In the genomic region with DNA sequence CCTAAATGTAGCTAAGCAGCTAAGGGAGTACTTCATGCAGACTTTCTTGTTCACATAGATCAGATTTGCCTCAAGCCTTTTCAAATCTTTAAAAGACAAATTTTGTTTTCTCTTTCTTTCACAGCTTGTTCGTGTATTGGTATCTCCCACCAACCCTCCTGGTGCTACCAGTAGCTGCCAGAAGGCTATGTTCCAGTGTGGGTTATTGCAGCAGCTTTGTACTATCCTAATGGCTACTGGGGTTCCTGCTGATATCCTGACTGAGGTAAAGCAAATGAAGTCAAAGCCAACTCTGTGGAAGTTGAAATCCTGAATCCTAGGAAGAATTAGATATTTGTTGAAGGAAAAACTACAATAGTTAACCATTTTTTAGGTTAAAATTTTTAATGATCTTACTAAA, we compare ENCODE assay signal across 28 cellular contexts.
A peak's percentile ranks its signal among the peaks of the same experiment; 100 is the strongest.
DNase-seq lines count a peak whose midpoint lies in the region; ATAC-seq, FAIRE-seq and TF ChIP-seq lines count a peak whose summit lies in the region.
"Had no signal": no experiment of that assay in that cellular context is flagged by ENCODE, and none has a peak within 500 bp of the region (broad histone marks: within the 10 kb centered on the region; RNA-seq: fewer than 3 reads in every experiment).

No MANE protein-coding gene starts in this region.

- no peak for TF ChIP-seq POLR2A in IMR-90 (IDR thresholded peaks at IDR 0.05; ENCODE audit: low read depth, low read length)

- no peak overlapping the region for H4K91ac ChIP-seq in IMR-90 (ENCODE audit: insufficient read depth, low read depth, low read length)

- 0 out of 2 replicates have a peak, but pooled peaks cover 1% of the 10 kb centered on the region for H3K4me1 ChIP-seq in IMR-90 (ENCODE audit: control insufficient read depth, insufficient read depth, low read length)
- H3K4me1 ChIP-seq in pancreas = peaks cover 7 to 15% (median 11%) of the 10 kb centered on the region in 3 donors
- H3K4me1 ChIP-seq: BLaER1, left ventricle myocardium inferior, spleen, thyroid gland had no signal

- no peak for TF ChIP-seq RAD21 in IMR-90 (IDR thresholded peaks at IDR 0.05; ENCODE audit: low read length)

- CTCF ChIA-PET in IMR-90 (lab: Yijun Ruan, JAX) = no interaction called here

- no TSS peak for BruUV-seq in IMR-90 (replicated peaks; lab: Mats Ljungman, UMichigan)

- no peak overlapping the region for H3K4ac ChIP-seq in IMR-90 (ENCODE audit: low read depth, low read length)

- H2AK9ac ChIP-seq in IMR-90 (replicated peaks; ENCODE audit: low read depth, low read length, poor library complexity) = no peak overlapping the region

- no peaks in the 10 kb centered on the region for H3K9me3 ChIP-seq in IMR-90 (ENCODE audit: control insufficient read depth, insufficient read depth, low read length)
- H3K9me3 ChIP-seq in pancreas = no peaks in the 10 kb centered on the region
- H3K9me3 ChIP-seq: BLaER1, left ventricle myocardium inferior, spleen, thyroid gland had no signal

- no peak overlapping the region for H2AK5ac ChIP-seq in IMR-90 (ENCODE audit: low read depth, low read length)

- H2AFZ ChIP-seq in IMR-90 (replicated peaks; ENCODE audit: low read length, poor library complexity) = no peak overlapping the region

- no peak overlapping the region for H3K56ac ChIP-seq in IMR-90 (ENCODE audit: extremely low read depth, insufficient read depth, low read length)

- peak overlapping the region; percentile 42; the same call in 1 of the 2 replicates for H3K23ac ChIP-seq in IMR-90 (ENCODE audit: low read depth, low read length)

- FAIRE-seq in pancreas (lab: Jason Lieb, UNC) = no peak
- FAIRE-seq: GM12878 had no signal

- no peak overlapping the region for H4K5ac ChIP-seq in IMR-90 (ENCODE audit: low read depth, low read length)

- no peak overlapping the region for H3K4me2 ChIP-seq in IMR-90 (ENCODE audit: low read depth, low read length)
- H3K4me2 ChIP-seq: BLaER1, KMS-11 had no signal

- POLR2A ChIA-PET in IMR-90 (lab: Charles Lee; ENCODE audit: unreplicated experiment) = no interaction called here

- dilution Hi-C loops in IMR-90 (cut with HindIII; ENCODE audit: low sequenced_read_pairs, unreplicated experiment) = no loop called here

- no peak overlapping the region for H3K4me3 ChIP-seq in IMR-90 (ENCODE audit: insufficient read depth, low read depth, low read length)
- H3K4me3 ChIP-seq in pancreas = no peak overlapping the region
- H3K4me3 ChIP-seq: BLaER1, GM12878, left ventricle myocardium inferior, spleen, thyroid gland had no signal

- no CpG with 5 or more reads among the region's 1 CpG for WGBS in IMR-90 (ENCODE audit: extremely low coverage in 2 of 2, insufficient read length in 1 of 2), 2 experiments
- 41 to 44% methylated on average over 1 of the region's 1 CpG for WGBS in pancreas, 2 donors

- ATAC-seq in GM18907 (IDR thresholded peaks at IDR 0.05; ENCODE audit: unreplicated experiment) (peak; percentile 26), GM21737 (IDR thresholded peaks at IDR 0.05; ENCODE audit: unreplicated experiment) (peak; percentile 13), IMR-90 (ENCODE audit: low read depth) (no peak), pancreas (peak in 1 of 4 donors; percentile 53), HG02852 (IDR thresholded peaks at IDR 0.05; ENCODE audit: unreplicated experiment) (no peak)
- ATAC-seq: GM12878; right cardiac atrium; stimulated activated naive CD8-positive, alpha-beta T cell treated with anti-CD3 and anti-CD28 coated beads, Interleukin-15, amount 100 ng/mL, for 72 hours had no signal

- H3K9ac ChIP-seq in IMR-90 (ENCODE audit: low read depth, low read length) = no peak overlapping the region
- H3K9ac ChIP-seq: BLaER1, KMS-11 had no signal

- no peak for DNase-seq in IMR-90
- DNase-seq in pancreas = no peak
- no peak for DNase-seq in NCI-H1930 (lab: John Stamatoyannopoulos, UW)
- DNase-seq in activated CD8-positive, alpha-beta memory T cell treated with anti-CD3 and anti-CD28 coated beads for 24 hours = no peak
- DNase-seq: activated CD4-positive, alpha-beta T cell treated with anti-CD3 and anti-CD28 coated beads, Interleukin-2, amount 50 U/mL, for 48 hours; activated CD4-positive, CD25-positive, alpha-beta regulatory T cell treated with anti-CD3 and anti-CD28 coated beads, Interleukin-2, amount 50 U/mL, for 72 hours; activated CD8-positive, alpha-beta memory T cell treated with anti-CD3 and anti-CD28 coated beads, Interleukin-2, amount 50 U/mL, for 4 hours; activated naive CD4-positive, alpha-beta T cell; caudate nucleus; H7; left ventricle myocardium inferior; mesendoderm; MM.1S; NCI-H1417 treated with DMSO at 0.1 percent for 48 hours; NCI-H2081; NCI-H2227 treated with DMSO at 0.1 percent for 48 hours; right cardiac atrium; SHP77 treated with DMSO at 0.1 percent for 48 hours; spleen; stimulated activated naive CD8-positive, alpha-beta T cell treated with anti-CD3 and anti-CD28 coated beads, Interleukin-15, amount 100 ng/mL, for 72 hours; thyroid gland had no signal

- H2BK120ac ChIP-seq in IMR-90 (ENCODE audit: low read depth, low read length) = no peak overlapping the region

- TF ChIP-seq CTCF in IMR-90 (conservative IDR thresholded peaks at IDR 0.05; ENCODE audit: low read depth, low read length) (no peak), pancreas (IDR thresholded peaks at IDR 0.05) (no peak)

- H3K27ac ChIP-seq in IMR-90 (ENCODE audit: insufficient read depth, low read length) (no peak overlapping the region), pancreas (peak overlapping the region in 3 of 4 donors; percentile 22 to 38 (median 32))
- H3K27ac ChIP-seq: BLaER1, HL-60, KMS-11, left ventricle myocardium inferior, spleen, thyroid gland had no signal

- H4K8ac ChIP-seq in IMR-90 (ENCODE audit: low read depth in 2 of 2, low read length in 2 of 2) = no peak overlapping the region

- H3K14ac ChIP-seq in IMR-90 (replicated peaks; ENCODE audit: low read depth, low read length) = 0 out of 2 replicates have a peak overlapping the region, but pooled peaks have one; percentile 13

- no peak overlapping the region for H2BK15ac ChIP-seq in IMR-90 (ENCODE audit: low read depth, low read length)

- no peaks in the 10 kb centered on the region for H3K9me1 ChIP-seq in IMR-90 (ENCODE audit: insufficient read depth, low read length)

- H3K27me3 ChIP-seq in IMR-90 (ENCODE audit: control insufficient read depth, insufficient read depth, low read length) (no peaks in the 10 kb centered on the region), pancreas (no peaks in the 10 kb centered on the region)
- H3K27me3 ChIP-seq: BLaER1, spleen, thyroid gland had no signal

- intact Hi-C loops in IMR-90 (cut with micrococcal nuclease) = no loop called here
- intact Hi-C loops in pancreas (cut with DNase I) = no loop called here

- no peaks in the 10 kb centered on the region; the same call in 1 of the 2 replicates for H4K20me1 ChIP-seq in IMR-90 (ENCODE audit: insufficient read depth, low read length)
- H4K20me1 ChIP-seq: BLaER1 had no signal

- H3K18ac ChIP-seq in IMR-90 (ENCODE audit: low read depth, low read length) = no peak overlapping the region

- peaks cover 0 to 11% of the 10 kb centered on the region in 2 experiments; a peak in 3 of 4 replicates for H3K79me1 ChIP-seq in IMR-90 (ENCODE audit: low read depth in 1 of 2, low read length in 2 of 2)

- peak overlapping the region; percentile 4 for H2BK5ac ChIP-seq in IMR-90 (ENCODE audit: low read depth, low read length, poor library complexity, severe bottlenecking)

- H3K36me3 ChIP-seq in IMR-90 (ENCODE audit: control insufficient read depth, insufficient read depth, low read length) (peaks cover 32% of the 10 kb centered on the region), pancreas (peaks cover 0 to 32% (median 9%) of the 10 kb centered on the region in 3 donors)

- in situ Hi-C loops in IMR-90 (cut with MboI; ENCODE audit: low sequenced_read_pairs) = loop anchor here (25.0 kb wide), 1 partner anchor 175 kb away; no protein-coding TSS in a partner anchor

- H2BK20ac ChIP-seq in IMR-90 (ENCODE audit: low read depth, low read length) = no peak overlapping the region

TF ChIP-seq in IMR-90, 13 proteins besides CTCF, POLR2A, EP300 and RAD21:
- TF ChIP-seq MAFK (IDR thresholded peaks at IDR 0.05; ENCODE audit: low read depth, low read length) (no peak), MXI1 (IDR thresholded peaks at IDR 0.05; ENCODE audit: borderline replicate concordance, low read depth, low read length) (no peak), BHLHE40 (IDR thresholded peaks at IDR 0.05; ENCODE audit: low read depth, low read length) (no peak), CHD1 (IDR thresholded peaks at IDR 0.05; ENCODE audit: low read depth, low read length) (no peak), FOS (IDR thresholded peaks at IDR 0.05; ENCODE audit: low read depth, low read length) (no peak), RCOR1 (IDR thresholded peaks at IDR 0.05; ENCODE audit: insufficient replicate concordance, low read length) (no peak), SMC3 (IDR thresholded peaks at IDR 0.05; ENCODE audit: low read depth, low read length) (no peak), CEBPB (IDR thresholded peaks at IDR 0.05; ENCODE audit: low read depth, low read length) (no peak), NFE2L2 (IDR thresholded peaks at IDR 0.05; ENCODE audit: low read depth, low read length) (no peak), MAZ (IDR thresholded peaks at IDR 0.05; ENCODE audit: borderline replicate concordance, low read depth, low read length) (no peak), RFX5 (IDR thresholded peaks at IDR 0.05; ENCODE audit: low read depth, low read length) (no peak)
- TF ChIP-seq, protein P1, sequence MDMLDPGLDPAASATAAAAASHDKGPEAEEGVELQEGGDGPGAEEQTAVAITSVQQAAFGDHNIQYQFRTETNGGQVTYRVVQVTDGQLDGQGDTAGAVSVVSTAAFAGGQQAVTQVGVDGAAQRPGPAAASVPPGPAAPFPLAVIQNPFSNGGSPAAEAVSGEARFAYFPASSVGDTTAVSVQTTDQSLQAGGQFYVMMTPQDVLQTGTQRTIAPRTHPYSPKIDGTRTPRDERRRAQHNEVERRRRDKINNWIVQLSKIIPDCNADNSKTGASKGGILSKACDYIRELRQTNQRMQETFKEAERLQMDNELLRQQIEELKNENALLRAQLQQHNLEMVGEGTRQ (IDR thresholded peaks at IDR 0.05; ENCODE audit: low read depth, low read length) = no peak
- TF ChIP-seq, protein P2, sequence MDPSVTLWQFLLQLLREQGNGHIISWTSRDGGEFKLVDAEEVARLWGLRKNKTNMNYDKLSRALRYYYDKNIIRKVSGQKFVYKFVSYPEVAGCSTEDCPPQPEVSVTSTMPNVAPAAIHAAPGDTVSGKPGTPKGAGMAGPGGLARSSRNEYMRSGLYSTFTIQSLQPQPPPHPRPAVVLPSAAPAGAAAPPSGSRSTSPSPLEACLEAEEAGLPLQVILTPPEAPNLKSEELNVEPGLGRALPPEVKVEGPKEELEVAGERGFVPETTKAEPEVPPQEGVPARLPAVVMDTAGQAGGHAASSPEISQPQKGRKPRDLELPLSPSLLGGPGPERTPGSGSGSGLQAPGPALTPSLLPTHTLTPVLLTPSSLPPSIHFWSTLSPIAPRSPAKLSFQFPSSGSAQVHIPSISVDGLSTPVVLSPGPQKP (IDR thresholded peaks at IDR 0.05; ENCODE audit: borderline replicate concordance, low read depth, low read length) = no peak

Comparison
In these comparisons a context has a peak if more than half of its experiments do, and no peak if none do; other contexts are left out.
1. ATAC-seq: peak in GM18907 (single experiment) and GM21737 (single experiment); none in IMR-90 (single experiment) and HG02852 (single experiment).